In the genomic region with DNA sequence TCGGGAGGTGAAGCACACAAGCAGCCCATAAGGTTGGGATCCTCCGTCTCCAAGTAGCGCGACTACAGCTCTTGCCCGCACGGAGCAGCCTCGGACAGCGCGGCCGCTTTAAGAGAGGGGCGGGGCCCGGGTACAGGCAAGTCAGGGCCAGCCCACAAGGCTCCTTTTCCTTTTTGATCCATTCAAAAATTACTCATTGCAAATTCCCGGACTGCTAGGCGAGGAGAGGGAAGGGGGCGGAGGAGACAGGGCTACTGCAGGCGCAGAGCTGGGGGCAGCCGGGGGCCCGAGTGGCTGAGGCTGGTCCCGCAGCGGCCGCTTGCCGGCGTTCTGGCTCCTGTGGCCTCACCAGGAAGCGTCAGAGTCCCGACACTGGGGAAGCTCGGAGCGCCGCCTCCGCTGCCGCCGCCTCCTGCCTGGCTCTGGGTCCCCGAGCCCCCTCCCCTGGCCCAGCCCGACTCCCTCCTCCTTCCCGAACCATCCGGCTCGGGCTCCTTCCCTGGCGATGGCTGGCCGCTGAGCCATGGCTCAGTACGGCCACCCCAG, we compare ENCODE assay signal across 8 cellular contexts. TPM values are rescaled to one million over a fixed set of nuclear protein-coding genes. Genes with fewer than 3 reads are reported as not detected.
DNase-seq lines count a peak whose midpoint lies in the region; ATAC-seq and TF ChIP-seq lines count a peak whose summit lies in the region.

A gene with protein sequence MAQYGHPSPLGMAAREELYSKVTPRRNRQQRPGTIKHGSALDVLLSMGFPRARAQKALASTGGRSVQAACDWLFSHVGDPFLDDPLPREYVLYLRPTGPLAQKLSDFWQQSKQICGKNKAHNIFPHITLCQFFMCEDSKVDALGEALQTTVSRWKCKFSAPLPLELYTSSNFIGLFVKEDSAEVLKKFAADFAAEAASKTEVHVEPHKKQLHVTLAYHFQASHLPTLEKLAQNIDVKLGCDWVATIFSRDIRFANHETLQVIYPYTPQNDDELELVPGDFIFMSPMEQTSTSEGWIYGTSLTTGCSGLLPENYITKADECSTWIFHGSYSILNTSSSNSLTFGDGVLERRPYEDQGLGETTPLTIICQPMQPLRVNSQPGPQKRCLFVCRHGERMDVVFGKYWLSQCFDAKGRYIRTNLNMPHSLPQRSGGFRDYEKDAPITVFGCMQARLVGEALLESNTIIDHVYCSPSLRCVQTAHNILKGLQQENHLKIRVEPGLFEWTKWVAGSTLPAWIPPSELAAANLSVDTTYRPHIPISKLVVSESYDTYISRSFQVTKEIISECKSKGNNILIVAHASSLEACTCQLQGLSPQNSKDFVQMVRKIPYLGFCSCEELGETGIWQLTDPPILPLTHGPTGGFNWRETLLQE (plus strand): TSS at position 196 of the 546 bp plus-strand sequence. CDS start 328 bp downstream, at position 524.

- peak within 1 kb of the TSS; percentile 97 for H3K4me3 ChIP-seq in CD8-positive, alpha-beta T cell (ENCODE audit: low read depth, low read length)
- peak within 1 kb of the TSS; percentile 82 for H3K4me3 ChIP-seq in RWPE2 (ENCODE audit: severe bottlenecking)

- peak within 1 kb of the TSS; percentile 99 for H3K4me3 Mint-ChIP-seq in CD8-positive, alpha-beta T cell
- H3K4me3 Mint-ChIP-seq in natural killer cell: peak within 1 kb of the TSS; percentile 96

- H3K27me3 ChIP-seq in CD8-positive, alpha-beta T cell (ENCODE audit: insufficient read depth, low read length): no peaks in the 10 kb centered on the region
- H3K27me3 ChIP-seq in RWPE2 (ENCODE audit: insufficient read depth, poor library complexity, severe bottlenecking): no peaks in the 10 kb centered on the region

- no peaks in the 10 kb centered on the region for H3K36me3 ChIP-seq in CD8-positive, alpha-beta T cell (ENCODE audit: insufficient read depth, low read length)
- H3K36me3 ChIP-seq in RWPE2 (ENCODE audit: low read depth): no peaks in the 10 kb centered on the region

- H3K36me3 Mint-ChIP-seq in CD8-positive, alpha-beta T cell: peaks cover 10% of the 10 kb centered on the region
- H3K36me3 Mint-ChIP-seq in natural killer cell: no peaks in the 10 kb centered on the region

- no peaks in the 10 kb centered on the region for H3K27me3 Mint-ChIP-seq in CD8-positive, alpha-beta T cell (ENCODE audit: low read depth)
- peaks cover 0 to 13% of the 10 kb centered on the region in 2 donors for H3K27me3 Mint-ChIP-seq in natural killer cell (ENCODE audit: low read depth in 2 of 2)

- peak within 1 kb of the TSS; percentile 93 for H3K27ac Mint-ChIP-seq in CD8-positive, alpha-beta T cell
- H3K27ac Mint-ChIP-seq in natural killer cell: peak within 1 kb of the TSS; percentile 79 to 88

- intact Hi-C loops in CD8-positive, alpha-beta T cell (cut with DNase I, micrococcal nuclease): loop anchor here (1.0 to 10.0 kb wide), 11 partner anchors 18 to 399 kb away; no protein-coding TSS in a partner anchor
- intact Hi-C loops in natural killer cell (cut with micrococcal nuclease): loop anchor here (2.0 to 5.0 kb wide), 3 partner anchors 42 to 99 kb away; no protein-coding TSS in a partner anchor

- H3K27ac ChIP-seq in CD8-positive, alpha-beta T cell (ENCODE audit: low read depth, low read length): peak within 1 kb of the TSS; percentile 71
- H3K27ac ChIP-seq in RWPE2 (ENCODE audit: poor library complexity, severe bottlenecking): peak within 1 kb of the TSS; percentile 84

- H3K4me1 ChIP-seq in CD8-positive, alpha-beta T cell (ENCODE audit: insufficient read depth, low read length): peaks cover 44% of the 10 kb centered on the region
- no peaks in the 10 kb centered on the region for H3K4me1 ChIP-seq in RWPE2 (ENCODE audit: insufficient read depth, poor library complexity, severe bottlenecking)

- peak; percentile 10 to 75 (median 55) for DNase-seq in CD8-positive, alpha-beta T cell
- DNase-seq in HK-2 (ENCODE audit: unreplicated experiment) (peak; percentile 80), RWPE2 (ENCODE audit: low spot score) (peak; percentile 88), activated gamma-delta T cell treated with Interleukin-2 at 50 U/mL for 16 hours (peak; percentile 52), fibroblast of the conjunctiva (ENCODE audit: low read depth) (peak; percentile 72), natural killer cell (peak; percentile 51)
- DNase-seq in stimulated activated naive CD8-positive, alpha-beta T cell treated with anti-CD3 and anti-CD28 coated beads, Interleukin-15, Interleukin-2, amounts not matched to agents 100 U/mL and 50 U/mL, for 24 hours: peak; percentile 79

- CTCF ChIA-PET in CD8-positive, alpha-beta T cell (lab: Charles Lee): interaction anchor here (0.8 to 7.6 kb wide), 25 partner anchors 9 to 128 kb away, joined by 3 to 128 read pairs (median 7); no protein-coding TSS in a partner anchor

- POLR2A ChIA-PET in CD8-positive, alpha-beta T cell (lab: Charles Lee): interaction anchor here (0.6 to 3.3 kb wide), 24 partner anchors 8 to 407 kb away, joined by 3 to 33 read pairs (median 3); a partner anchor contains a TSS

- no peaks in the 10 kb centered on the region for H3K9me3 Mint-ChIP-seq in CD8-positive, alpha-beta T cell
- no peaks in the 10 kb centered on the region for H3K9me3 Mint-ChIP-seq in natural killer cell

- peaks cover 46% of the 10 kb centered on the region for H3K4me1 Mint-ChIP-seq in CD8-positive, alpha-beta T cell (ENCODE audit: low read depth)
- H3K4me1 Mint-ChIP-seq in natural killer cell: peaks cover 40 to 46% of the 10 kb centered on the region in 2 donors

- peak; percentile 72 for ATAC-seq in CD8-positive, alpha-beta T cell
- ATAC-seq in GM19463 (IDR thresholded peaks at IDR 0.05; ENCODE audit: unreplicated experiment): peak; percentile 87
- peak; percentile 82 for ATAC-seq in RWPE2 (ENCODE audit: low read depth)
- peak; percentile 74 to 81 (median 77) for ATAC-seq in natural killer cell
- ATAC-seq in stimulated activated naive CD8-positive, alpha-beta T cell treated with anti-CD3 and anti-CD28 coated beads, Interleukin-15, Interleukin-2, amounts not matched to agents 100 U/mL and 50 U/mL, for 24 hours: peak; percentile 86

- H3K9me3 ChIP-seq in CD8-positive, alpha-beta T cell (ENCODE audit: low read length): no peaks in the 10 kb centered on the region
- no peaks in the 10 kb centered on the region for H3K9me3 ChIP-seq in RWPE2 (ENCODE audit: severe bottlenecking)

- no peak for TF ChIP-seq CTCF in CD8-positive, alpha-beta T cell (IDR thresholded peaks at IDR 0.05)
- no peak for TF ChIP-seq CTCF in RWPE2 (IDR thresholded peaks at IDR 0.05; ENCODE audit: poor library complexity, severe bottlenecking)
- no peak for TF ChIP-seq CTCF in natural killer cell (IDR thresholded peaks at IDR 0.05)

RNA-seq across cellular contexts. Expression of the gene that starts here (rescaled TPM):
- total RNA-seq in CD8-positive, alpha-beta T cell: 10 to 100 TPM; 16.7 to 19.3 TPM
- total RNA-seq in natural killer cell: 10 to 100 TPM; 28.7 to 33.9 (median 33.5) TPM

Comparison
In these comparisons a context has a peak if more than half of its experiments do, and no peak if none do; other contexts are left out.
1. Peak in every context shown above with its lines: DNase-seq, ATAC-seq, H3K4me3 ChIP-seq and H3K27ac ChIP-seq.